ENCODE assay signal across 8 cellular contexts in genomic region chr19:47445937-47446402, GRCh38. TPM values are rescaled to one million over a fixed set of nuclear protein-coding genes. Genes with fewer than 3 reads are reported as not detected.
DNase-seq lines count a peak whose midpoint lies in the region; ATAC-seq, FAIRE-seq and TF ChIP-seq lines count a peak whose summit lies in the region.

No MANE protein-coding gene starts in this region.

- TF ChIP-seq RAD21 in Ishikawa (IDR thresholded peaks at IDR 0.05; ENCODE audit: low read depth) (no peak), GM12878 (IDR thresholded peaks at IDR 0.05; ENCODE audit: insufficient read depth, low read depth, low read length) (no peak)

- CTCF ChIA-PET in GM12878 (lab: Yijun Ruan, JAX) = interaction anchor here (1.6 kb wide), 1 partner anchor 9 kb away, joined by 7 read pairs; no protein-coding TSS in a partner anchor

- H4K20me1 ChIP-seq in GM12878 (ENCODE audit: control insufficient read depth, insufficient read depth) = no peaks in the 10 kb centered on the region

- peak; percentile 70 for ATAC-seq in GM12878
- ATAC-seq in GM18520 (IDR thresholded peaks at IDR 0.05; ENCODE audit: unreplicated experiment) = no peak

- no TSS peak for BruUV-seq in GM12878 (replicated peaks; lab: Mats Ljungman, UMichigan)

- TF ChIP-seq EP300 in Ishikawa (IDR thresholded peaks at IDR 0.05; ENCODE audit: borderline replicate concordance) = no peak
- TF ChIP-seq EP300 in GM12878 (IDR thresholded peaks at IDR 0.05; ENCODE audit: borderline replicate concordance in 1 of 2, control insufficient read depth in 1 of 2, low read depth in 2 of 2, low read length in 2 of 2) = no peak

- intact Hi-C loops in GM12878 (cut with micrococcal nuclease; ENCODE audit: unreplicated experiment) = no loop called here

- peak; percentile 85 for DNase-seq in BE2C
- DNase-seq in T-helper 2 cell = peak; percentile 38 to 72 (median 59)
- no peak for DNase-seq in GM12878 (ENCODE audit: low read depth, low spot score)
- DNase-seq in myocyte (ENCODE audit: low read depth) = peak; percentile 14
- no peak for DNase-seq in type B pancreatic cell (ENCODE audit: extremely low spot score, unreplicated experiment)
- no peak for DNase-seq in mesenteric fat pad (ENCODE audit: low spot score)

- WGBS in GM12878 (ENCODE audit: insufficient coverage, insufficient replicate concordance, low lambda C conversion rate, missing lambda C conversion rate) = 4% methylated on average over 14 of the region's 22 CpGs

- no peak for TF ChIP-seq CTCF in BE2C (IDR thresholded peaks at IDR 0.05; ENCODE audit: low read depth, low read length)
- no peak for TF ChIP-seq CTCF in GM12878 (IDR thresholded peaks at IDR 0.05 in 2 of 3, conservative IDR thresholded peaks at IDR 0.05 in 1 of 3; ENCODE audit: control insufficient read depth in 2 of 3, extremely low read depth in 1 of 3, insufficient read depth in 1 of 3, low read depth in 3 of 3, low read length in 3 of 3)
- TF ChIP-seq CTCF in type B pancreatic cell (conservative IDR thresholded peaks at IDR 0.05) = no peak

- H3K4me1 Mint-ChIP-seq in type B pancreatic cell (ENCODE audit: unreplicated experiment) = peaks cover 9% of the 10 kb centered on the region

- H3K4me1 ChIP-seq in BE2C (peaks cover 10% of the 10 kb centered on the region), GM12878 (ENCODE audit: control insufficient read depth, insufficient read depth, low read length) (peaks cover 10% of the 10 kb centered on the region)

- no peak overlapping the region; the same call in 1 of the 2 replicates for H2AFZ ChIP-seq in GM12878 (ENCODE audit: control insufficient read depth, low read depth, low read length)

- H3K79me2 ChIP-seq in GM12878 (ENCODE audit: control insufficient read depth, insufficient read depth, low read length) = no peaks in the 10 kb centered on the region

- peak overlapping the region; percentile 55; the same call in 1 of the 2 replicates for H3K4me2 ChIP-seq in GM12878 (ENCODE audit: control insufficient read depth, insufficient read depth)

- SMC1A ChIA-PET in GM12878 (lab: Charles Lee; ENCODE audit: uncharacterized antibody, unreplicated experiment) = no interaction called here

- in situ Hi-C loops in GM12878 (cut with MboI) = no loop called here

- RAD21 ChIA-PET in GM12878 (lab: Charles Lee; ENCODE audit: unreplicated experiment) = interaction anchor here (1.0 kb wide), 1 partner anchor 9 kb away, joined by 3 read pairs; no protein-coding TSS in a partner anchor

- peaks cover 92% of the 10 kb centered on the region for H3K27me3 Mint-ChIP-seq in type B pancreatic cell

- H3K9me3 ChIP-seq in BE2C (peaks cover 5% of the 10 kb centered on the region), GM12878 (replicated peaks; ENCODE audit: control insufficient read depth, insufficient read depth, low read length) (no peaks in the 10 kb centered on the region; the same call in 2 of the 3 replicates)

- no peak for TF ChIP-seq POLR2A in GM12878 (IDR thresholded peaks at IDR 0.05; ENCODE audit: low read depth, low read length)

- H3K36me3 Mint-ChIP-seq in type B pancreatic cell = no peaks in the 10 kb centered on the region

- H3K4me3 ChIP-seq in BE2C (ENCODE audit: low read depth, low read length) (peak overlapping the region; percentile 58), GM12878 (no peak overlapping the region)

- no peak overlapping the region for H3K27ac ChIP-seq in GM12878 (ENCODE audit: control insufficient read depth, insufficient read depth)

- H3K27me3 ChIP-seq in BE2C (peaks cover 3% of the 10 kb centered on the region; the same call in 1 of the 2 replicates), GM12878 (replicated peaks in 1 of 2; ENCODE audit: control insufficient read depth in 2 of 2, insufficient read depth in 2 of 2, low read length in 1 of 2) (peaks cover 3 to 7% of the 10 kb centered on the region in 2 experiments; a peak in 3 of 4 replicates)

- no peaks in the 10 kb centered on the region for H3K9me3 Mint-ChIP-seq in type B pancreatic cell

- H3K9ac ChIP-seq in GM12878 (ENCODE audit: control insufficient read depth, insufficient read depth, low read length) = no peak overlapping the region; the same call in 1 of the 2 replicates

- H3K4me3 Mint-ChIP-seq in type B pancreatic cell = peak overlapping the region; percentile 71

- no peak overlapping the region for H3K27ac Mint-ChIP-seq in type B pancreatic cell

- POLR2A ChIA-PET in GM12878 (lab: Charles Lee) = no interaction called here

- FAIRE-seq in GM12878 (lab: Jason Lieb, UNC) = no peak

- H3K36me3 ChIP-seq in BE2C (no peaks in the 10 kb centered on the region), GM12878 (ENCODE audit: control insufficient read depth in 2 of 2, insufficient read depth in 2 of 2, low read length in 1 of 2) (no peaks in the 10 kb centered on the region)

TF ChIP-seq in Ishikawa, 13 proteins besides CTCF, POLR2A, EP300 and RAD21 (continues in another document):
- TF ChIP-seq FOXM1 (IDR thresholded peaks at IDR 0.05; ENCODE audit: borderline replicate concordance, low read depth) (no peak), EGR1 (IDR thresholded peaks at IDR 0.05) (peak; percentile 99)

TF ChIP-seq in GM12878, 131 proteins besides CTCF, POLR2A, EP300 and RAD21 (continues in another document):
- TF ChIP-seq STAT1 (conservative IDR thresholded peaks at IDR 0.05) = no peak

RNA-seq across cellular contexts. Expression of gene SLC8A2, which starts 25.7 kb away (rescaled TPM):
- polyA plus RNA-seq in BE2C (2012; ENCODE audit: insufficient read depth, insufficient read length, low read depth) = 1.8 TPM
- total RNA-seq in GM12878 (2013; cell fraction: nucleolus; rRNA removed) = not detected in 2 replicates
- total RNA-seq in GM12878 (2014; rRNA removed) (not detected in 2 replicates), GM12878 (2014; rRNA removed; fragmentation: Illumina TruSeq; extraction: Trizol) (not detected in 2 replicates), GM12878 (2021) (not detected in 2 replicates), myocyte (not detected in 2 replicates), type B pancreatic cell (ENCODE audit: low replicate concordance) (1.2 and 1.3 TPM in 2 replicates), mesenteric fat pad (not detected)
- not detected for polyA plus RNA-seq in GM12878 (2011; ENCODE audit: low read depth)
- polyA plus RNA-seq in GM12878 (2011; rRNA removed) (not detected in 2 replicates), GM12878 (2014; fragmentation: Illumina TruSeq; extraction: Trizol) (not detected in 2 replicates), GM12878 (2014; fragmentation: Nextera tagmentation; extraction: Ambion mirVana) (not detected), GM12878 (2014; rRNA removed) (not detected in 2 replicates), GM12878 (2016; fragmentation: Nextera tagmentation; extraction: Ambion mirVana) (not detected)
- polyA plus RNA-seq in GM12878 (2011; cell fraction: cytosol; rRNA removed) = 0.18 TPM in 1 of 2 replicates, not detected in the other
- polyA plus RNA-seq in GM12878 (2011; cell fraction: nucleus; rRNA removed) = 0.03 and 0.06 TPM in 2 replicates
- 0.03 and 0.06 TPM in 2 replicates for polyA plus RNA-seq in GM12878 (2012)
- polyA minus RNA-seq in GM12878 (2011; rRNA and poly(A)+ RNA removed) = not detected in 2 replicates
- polyA minus RNA-seq in GM12878 (2011; cell fraction: cytosol; rRNA and poly(A)+ RNA removed) = not detected in 2 replicates
- not detected in 2 replicates for polyA minus RNA-seq in GM12878 (2011; cell fraction: nucleus; rRNA and poly(A)+ RNA removed)
- 0.08 TPM for polyA plus RNA-seq in myocyte (2012)

RNA-seq across cellular contexts. Expression of gene MEIS3, which starts 26.6 kb away (rescaled TPM):
- 67.1 TPM for polyA plus RNA-seq in BE2C (2012; ENCODE audit: insufficient read depth, insufficient read length, low read depth)
- total RNA-seq in GM12878 (2013; cell fraction: nucleolus; rRNA removed) = not detected in 2 replicates
- total RNA-seq in GM12878 (2014; rRNA removed) (not detected in 2 replicates), GM12878 (2014; rRNA removed; fragmentation: Illumina TruSeq; extraction: Trizol) (not detected in 2 replicates), GM12878 (2021) (0.21 TPM in 1 of 2 replicates, not detected in the other), myocyte (4.4 and 4.9 TPM in 2 replicates), type B pancreatic cell (ENCODE audit: low replicate concordance) (29.2 and 43.2 TPM in 2 replicates), mesenteric fat pad (15.9 TPM)
- not detected for polyA plus RNA-seq in GM12878 (2011; ENCODE audit: low read depth)
- polyA plus RNA-seq in GM12878 (2011; rRNA removed) (0.05 TPM in 1 of 2 replicates, not detected in the other), GM12878 (2014; fragmentation: Illumina TruSeq; extraction: Trizol) (not detected in 2 replicates), GM12878 (2014; fragmentation: Nextera tagmentation; extraction: Ambion mirVana) (not detected), GM12878 (2014; rRNA removed) (not detected in 2 replicates), GM12878 (2016; fragmentation: Nextera tagmentation; extraction: Ambion mirVana) (under 1 TPM in 1 of 2 experiments, not detected in 1; 0.23 TPM)
- 0.13 TPM in 1 of 2 replicates, not detected in the other for polyA plus RNA-seq in GM12878 (2011; cell fraction: cytosol; rRNA removed)
- polyA plus RNA-seq in GM12878 (2011; cell fraction: nucleus; rRNA removed) = 0.07 TPM in 1 of 2 replicates, not detected in the other
- not detected in 2 replicates for polyA plus RNA-seq in GM12878 (2012)
- not detected in 2 replicates for polyA minus RNA-seq in GM12878 (2011; rRNA and poly(A)+ RNA removed)
- polyA minus RNA-seq in GM12878 (2011; cell fraction: cytosol; rRNA and poly(A)+ RNA removed) = not detected in 2 replicates
- not detected in 2 replicates for polyA minus RNA-seq in GM12878 (2011; cell fraction: nucleus; rRNA and poly(A)+ RNA removed)
- polyA plus RNA-seq in myocyte (2012) = 22.1 TPM

RNA-seq across cellular contexts. Expression of gene KPTN, which starts 38.0 kb away (rescaled TPM):
- polyA plus RNA-seq in BE2C (2012; ENCODE audit: insufficient read depth, insufficient read length, low read depth) = 27.9 TPM
- 1.7 and 2.0 TPM in 2 replicates for total RNA-seq in GM12878 (2013; cell fraction: nucleolus; rRNA removed)
- total RNA-seq in GM12878 (2014; rRNA removed) (5.4 and 5.6 TPM in 2 replicates), GM12878 (2014; rRNA removed; fragmentation: Illumina TruSeq; extraction: Trizol) (3.4 and 4.2 TPM in 2 replicates), GM12878 (2021) (9.2 and 10.6 TPM in 2 replicates), myocyte (5.7 and 12.5 TPM in 2 replicates), type B pancreatic cell (ENCODE audit: low replicate concordance) (9.6 and 21.2 TPM in 2 replicates), mesenteric fat pad (9.8 TPM)
- 5.3 TPM for polyA plus RNA-seq in GM12878 (2011; ENCODE audit: low read depth)
- polyA plus RNA-seq in GM12878 (2011; rRNA removed) (1.9 and 5.1 TPM in 2 replicates), GM12878 (2014; fragmentation: Illumina TruSeq; extraction: Trizol) (6.6 and 6.7 TPM in 2 replicates), GM12878 (2014; fragmentation: Nextera tagmentation; extraction: Ambion mirVana) (1 to 10 TPM in 1 of 2 experiments, under 1 TPM in 1; 0.60 to 2.1 TPM), GM12878 (2014; rRNA removed) (7.4 and 8.7 TPM in 2 replicates), GM12878 (2016; fragmentation: Nextera tagmentation; extraction: Ambion mirVana) (10 to 100 TPM in 1 of 2 experiments, 1 to 10 TPM in 1; 10.0 to 10.1 TPM)
- polyA plus RNA-seq in GM12878 (2011; cell fraction: cytosol; rRNA removed) = 5.7 and 6.3 TPM in 2 replicates
- polyA plus RNA-seq in GM12878 (2011; cell fraction: nucleus; rRNA removed) = 20.2 and 22.2 TPM in 2 replicates
- polyA plus RNA-seq in GM12878 (2012) = 5.7 and 6.7 TPM in 2 replicates
- 2.4 and 2.8 TPM in 2 replicates for polyA minus RNA-seq in GM12878 (2011; rRNA and poly(A)+ RNA removed)
- 2.0 and 4.6 TPM in 2 replicates for polyA minus RNA-seq in GM12878 (2011; cell fraction: cytosol; rRNA and poly(A)+ RNA removed)
- polyA minus RNA-seq in GM12878 (2011; cell fraction: nucleus; rRNA and poly(A)+ RNA removed) = 1.1 and 2.6 TPM in 2 replicates
- polyA plus RNA-seq in myocyte (2012) = 12.6 TPM

Comparison
In these comparisons a context has a peak if more than half of its experiments do, and no peak if none do; other contexts are left out.
1. DNase-seq: peak in BE2C (single experiment), T-helper 2 cell (5 of 5) and myocyte (single experiment); none in GM12878 (single experiment), type B pancreatic cell (single experiment) and mesenteric fat pad (single experiment).